Comparison of ENCODE assay signal across 1 cellular context in genomic region chr12:52873513-52873831, GRCh38.
TF ChIP-seq lines count a peak whose summit lies in the region.

No MANE protein-coding gene starts in this region.

TF ChIP-seq in endothelial cell of umbilical vein, 7 proteins besides CTCF, POLR2A, EP300 and RAD21:
- no peak for TF ChIP-seq EZH2 (IDR thresholded peaks at IDR 0.05; ENCODE audit: borderline replicate concordance, low read depth, low read length, severe bottlenecking)
- TF ChIP-seq POLR2AphosphoS5 (IDR thresholded peaks at IDR 0.05; ENCODE audit: insufficient read depth, low read depth, low read length) = no peak
- TF ChIP-seq JUN (IDR thresholded peaks at IDR 0.05; ENCODE audit: borderline replicate concordance, insufficient read depth, insufficient read length, low read depth) = no peak
- no peak for TF ChIP-seq GATA2 (IDR thresholded peaks at IDR 0.05; ENCODE audit: insufficient read depth, insufficient read length, low read depth, low read length)
- TF ChIP-seq MYC (IDR thresholded peaks at IDR 0.05; ENCODE audit: low read depth, low read length) = no peak
- no peak for TF ChIP-seq FOS (IDR thresholded peaks at IDR 0.05; ENCODE audit: borderline replicate concordance, insufficient read depth, low read length)
TF ChIP-seq in endothelial cell of umbilical vein: peak in this region for 0.
